ENCODE assay signal across 13 cellular contexts in genomic region chr11:132177106-132177505, GRCh38.
DNase-seq lines count a peak whose midpoint lies in the region; ATAC-seq and TF ChIP-seq lines count a peak whose summit lies in the region.
"Had no signal": no experiment of that assay in that cellular context is flagged by ENCODE, and none has a peak within 500 bp of the region (broad histone marks: within the 10 kb centered on the region; RNA-seq: fewer than 3 reads in every experiment).

No MANE protein-coding gene starts in this region.

- H3K27me3 ChIP-seq in AG04450 (ENCODE audit: control insufficient read depth, insufficient read depth, low read length): no peaks in the 10 kb centered on the region
- no peaks in the 10 kb centered on the region for H3K27me3 ChIP-seq in effector memory CD4-positive, alpha-beta T cell (replicated peaks; ENCODE audit: control insufficient read depth, insufficient read depth, low read length, poor library complexity, severe bottlenecking)
- H3K27me3 ChIP-seq: BLaER1 had no signal

- H3K9me3 Mint-ChIP-seq in activated naive CD4-positive, alpha-beta T cell treated with anti-CD3 and anti-CD28 coated beads, Interleukin-2, amount 50 U/mL, for 72 hours: peaks cover 9 to 15% of the 10 kb centered on the region in 2 donors
- H3K9me3 Mint-ChIP-seq: dendritic cell treated with granulocyte-macrophage colony-stimulating factor and Interleukin-4, amounts not matched to agents 40 ng/mL and 50 ng/mL, for 4 days had no signal

- H3K4me3 ChIP-seq in AG04450 (ENCODE audit: low read depth, low read length) (no peak overlapping the region), LNCaP clone FGC (ENCODE audit: low read depth, low read length) (no peak overlapping the region), astrocyte of the cerebellum (ENCODE audit: low read depth, low read length) (no peak overlapping the region)
- H3K4me3 ChIP-seq in effector memory CD4-positive, alpha-beta T cell (ENCODE audit: insufficient read depth, low read depth, low read length, poor library complexity, severe bottlenecking): no peak overlapping the region
- H3K4me3 ChIP-seq: BLaER1, lung had no signal

- no peaks in the 10 kb centered on the region for H3K4me1 ChIP-seq in effector memory CD4-positive, alpha-beta T cell (ENCODE audit: control insufficient read depth, insufficient read depth, low read length, poor library complexity, severe bottlenecking)
- H3K4me1 ChIP-seq: BLaER1 had no signal

- ATAC-seq in HG03025 (IDR thresholded peaks at IDR 0.05; ENCODE audit: low FRiP score, unreplicated experiment): no peak
- no peak for ATAC-seq in activated naive CD4-positive, alpha-beta T cell treated with anti-CD3 and anti-CD28 coated beads, Interleukin-2, amount 50 U/mL, for 72 hours

- H3K9me3 ChIP-seq in AG04450 (ENCODE audit: control insufficient read depth, insufficient read depth, low read length): no peaks in the 10 kb centered on the region
- H3K9me3 ChIP-seq in effector memory CD4-positive, alpha-beta T cell (ENCODE audit: control insufficient read depth, low read length): no peaks in the 10 kb centered on the region
- H3K9me3 ChIP-seq: BLaER1 had no signal

- H3K27ac Mint-ChIP-seq in activated naive CD4-positive, alpha-beta T cell treated with anti-CD3 and anti-CD28 coated beads, Interleukin-2, amount 50 U/mL, for 72 hours: no peak overlapping the region
- H3K27ac Mint-ChIP-seq: dendritic cell treated with granulocyte-macrophage colony-stimulating factor and Interleukin-4, amounts not matched to agents 40 ng/mL and 50 ng/mL, for 4 days; stimulated activated naive CD8-positive, alpha-beta T cell treated with anti-CD3 and anti-CD28 coated beads, Interleukin-15, Interleukin-2, amounts not matched to agents 100 ng/mL and 50 ng/mL, for 24 hours had no signal

- in situ Hi-C loops in astrocyte of the cerebellum (cut with HindIII; ENCODE audit: low sequenced_read_pairs): no loop called here

- H3K36me3 ChIP-seq in effector memory CD4-positive, alpha-beta T cell (ENCODE audit: control insufficient read depth, insufficient read depth, low read length): no peaks in the 10 kb centered on the region
- H3K36me3 ChIP-seq: BLaER1 had no signal

- H3K27ac ChIP-seq in AG04450 (ENCODE audit: low read depth, low read length): no peak overlapping the region
- no peak overlapping the region for H3K27ac ChIP-seq in effector memory CD4-positive, alpha-beta T cell (ENCODE audit: insufficient read depth, low read length, poor library complexity, severe bottlenecking)
- H3K27ac ChIP-seq: BLaER1 had no signal

- TF ChIP-seq CTCF in AG04450 (IDR thresholded peaks at IDR 0.05; ENCODE audit: low read depth, low read length): no peak
- TF ChIP-seq CTCF in LNCaP clone FGC (IDR thresholded peaks at IDR 0.05; ENCODE audit: control insufficient read depth, extremely low read depth, insufficient read depth): no peak
- no peak for TF ChIP-seq CTCF in astrocyte of the cerebellum (IDR thresholded peaks at IDR 0.05; ENCODE audit: low read depth, low read length, missing control alignments)

- DNase-seq in AG04450 (ENCODE audit: low read depth, low spot score) (peak; percentile 27), LNCaP clone FGC (ENCODE audit: low read depth) (peak; percentile 17), astrocyte of the cerebellum (ENCODE audit: low read depth) (peak; percentile 75), iPS-NIHi7 (ENCODE audit: extremely low spot score) (peak; percentile 46), occipital lobe (lab: John Stamatoyannopoulos, UW) (no peak)
- DNase-seq in activated naive CD4-positive, alpha-beta T cell treated with anti-CD3 and anti-CD28 coated beads, Interleukin-2, amount 50 U/mL, for 72 hours (ENCODE audit: low spot score in 2 of 2): no peak
- no peak for DNase-seq in effector memory CD4-positive, alpha-beta T cell
- DNase-seq: NCI-H2029 had no signal

- CTCF ChIA-PET in AG04450 (lab: Charles Lee): interaction anchor here (0.8 kb wide), 1 partner anchor 50 kb away, joined by 3 read pairs; no protein-coding TSS in a partner anchor

- POLR2A ChIA-PET in AG04450 (lab: Yijun Ruan, JAX): no interaction called here

- H3K36me3 Mint-ChIP-seq in activated naive CD4-positive, alpha-beta T cell treated with anti-CD3 and anti-CD28 coated beads, Interleukin-2, amount 50 U/mL, for 72 hours: no peaks in the 10 kb centered on the region

Comparison
In these comparisons a context has a peak if more than half of its experiments do, and no peak if none do; other contexts are left out.
1. DNase-seq: peak in AG04450 (single experiment), LNCaP clone FGC (single experiment), astrocyte of the cerebellum (single experiment) and iPS-NIHi7 (single experiment); none in activated naive CD4-positive, alpha-beta T cell treated with anti-CD3 and anti-CD28 coated beads, Interleukin-2, amount 50 U/mL, for 72 hours (0 of 2), occipital lobe (single experiment) and effector memory CD4-positive, alpha-beta T cell (0 of 3).